Comparison of ENCODE assay signal across 1 cellular context in genomic region chr11:64250875-64251721, GRCh38.
TF ChIP-seq lines count a peak whose summit lies in the region.

PLCB3 (plus strand) TSS chr11:64251530; CDS start chr11:64251650, 120 bp downstream.

TF ChIP-seq in HepG2, 621 proteins besides CTCF, POLR2A, EP300 and RAD21 (continued from another document):
- TF ChIP-seq ZNF704 (CRISPR knock-in tag; IDR thresholded peaks at IDR 0.05; ENCODE audit: borderline replicate concordance) (no peak), HDAC2 (CRISPR knock-in tag; IDR thresholded peaks at IDR 0.05) (no peak), BATF2 (CRISPR knock-in tag; IDR thresholded peaks at IDR 0.05) (no peak), ZNF281 (CRISPR knock-in tag; IDR thresholded peaks at IDR 0.05; ENCODE audit: borderline replicate concordance) (0 out of 2 replicates have a peak, but pooled peaks have one; percentile 32), TCF12 (IDR thresholded peaks at IDR 0.05) (no peak), TCF12 (CRISPR knock-in tag; IDR thresholded peaks at IDR 0.05) (no peak), SALL1 (CRISPR knock-in tag; IDR thresholded peaks at IDR 0.05) (no peak), ZFX (CRISPR knock-in tag; IDR thresholded peaks at IDR 0.05; ENCODE audit: low read depth) (peak; percentile 40)
